In the genomic region with DNA sequence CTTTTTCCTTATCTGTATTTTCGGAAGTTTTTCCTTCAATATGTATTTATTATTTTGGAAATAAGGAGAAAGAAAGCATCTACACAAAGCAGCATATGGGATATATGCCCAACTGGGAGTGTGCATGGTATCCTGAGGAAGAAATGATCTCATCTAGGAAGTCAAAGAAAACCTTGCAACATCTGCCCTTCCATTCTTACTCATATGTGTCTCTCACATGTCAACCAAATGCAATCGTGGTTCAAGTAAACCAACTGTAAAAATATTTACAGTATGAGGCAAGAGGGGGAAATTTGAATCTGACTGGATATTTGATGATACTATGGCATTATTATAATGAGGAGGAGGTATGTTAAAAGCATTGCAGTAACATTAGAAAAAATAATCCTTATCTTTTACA, we compare ENCODE assay signal across 19 cellular contexts. TPM values are rescaled to one million over a fixed set of nuclear protein-coding genes. Genes with fewer than 3 reads are reported as not detected.
DNase-seq lines count a peak whose midpoint lies in the region; ATAC-seq, FAIRE-seq and TF ChIP-seq lines count a peak whose summit lies in the region.
"Had no signal": no experiment of that assay in that cellular context is flagged by ENCODE, and none has a peak within 500 bp of the region (broad histone marks: within the 10 kb centered on the region; RNA-seq: fewer than 3 reads in every experiment).

No MANE protein-coding gene starts in this region.

- H3K4ac ChIP-seq in mesenchymal stem cell (ENCODE audit: low read depth in 1 of 2, low read length in 2 of 2) = no peak overlapping the region

- H3K9ac ChIP-seq in K562 (ENCODE audit: insufficient read depth in 1 of 2, low read depth in 2 of 2, low read length in 2 of 2) = no peak overlapping the region
- no peak overlapping the region for H3K9ac ChIP-seq in mesenchymal stem cell (ENCODE audit: low read length)
- H3K9ac ChIP-seq: KMS-11 had no signal

- no peak for ATAC-seq in K562
- ATAC-seq in HG02678 (IDR thresholded peaks at IDR 0.05; ENCODE audit: unreplicated experiment) = no peak
- ATAC-seq: CD8-positive, alpha-beta T cell; HepG2 had no signal

- no peak for TF ChIP-seq RAD21 in K562 (CRISPR knock-in tag; conservative IDR thresholded peaks at IDR 0.05 in 1 of 2, IDR thresholded peaks at IDR 0.05 in 1 of 2)

- intact Hi-C loops in K562 (cut with micrococcal nuclease) = no loop called here

- no peak overlapping the region for H4K8ac ChIP-seq in mesenchymal stem cell (ENCODE audit: low read length)

- no peak overlapping the region for H2AFZ ChIP-seq in K562 (ENCODE audit: low read depth, low read length)
- no peak overlapping the region for H2AFZ ChIP-seq in mesenchymal stem cell (ENCODE audit: low read depth, low read length)

- no peak overlapping the region for H4K91ac ChIP-seq in mesenchymal stem cell (ENCODE audit: low read length)

- H3K27me3 ChIP-seq in K562 (ENCODE audit: control insufficient read depth in 2 of 2, insufficient read depth in 2 of 2, low read length in 2 of 2) (no peaks in the 10 kb centered on the region), mesenchymal stem cell (ENCODE audit: control insufficient read depth in 1 of 2, insufficient read depth in 1 of 2, low read length in 2 of 2) (peaks cover 37 to 50% of the 10 kb centered on the region in 2 experiments)
- H3K27me3 ChIP-seq: BE2C had no signal

- H3K14ac ChIP-seq in mesenchymal stem cell (ENCODE audit: low read length in 2 of 2) = no peak overlapping the region

- no peak overlapping the region for H3K18ac ChIP-seq in mesenchymal stem cell (ENCODE audit: low read depth in 1 of 2, low read length in 2 of 2)

- no peaks in the 10 kb centered on the region for H3K79me1 ChIP-seq in mesenchymal stem cell (replicated peaks; ENCODE audit: low read length, poor library complexity, severe bottlenecking)

- H3K36me3 ChIP-seq in K562 (ENCODE audit: control insufficient read depth, insufficient read depth, low read length) (no peaks in the 10 kb centered on the region), mesenchymal stem cell (ENCODE audit: control insufficient read depth in 1 of 2, insufficient read depth in 2 of 2, low read depth in 1 of 2, low read length in 2 of 2) (no peaks in the 10 kb centered on the region)
- H3K36me3 ChIP-seq: BE2C, MG63 had no signal

- no TSS peak for BruUV-seq in K562 (replicated peaks; lab: Mats Ljungman, UMichigan)

- H3K4me1 ChIP-seq in K562 (replicated peaks in 1 of 2; ENCODE audit: control insufficient read depth in 2 of 2, insufficient read depth in 2 of 2, low read length in 2 of 2) (peaks cover 14% of the 10 kb centered on the region in 2 experiments; a peak in 4 of 5 replicates), mesenchymal stem cell (ENCODE audit: control insufficient read depth, insufficient read depth, low read depth, low read length) (peaks cover 6% of the 10 kb centered on the region)

- 18% methylated on average over 2 of the region's 2 CpGs for WGBS in K562 (ENCODE audit: insufficient coverage, low coverage, missing lambda C conversion rate)
- WGBS in mesenchymal stem cell = no CpG with 5 or more reads among the region's 2 CpGs

- H3K36me3 Mint-ChIP-seq in immature natural killer cell = no peaks in the 10 kb centered on the region
- H3K36me3 Mint-ChIP-seq: CD8-positive, alpha-beta T cell had no signal

- H3K9me3 ChIP-seq in K562 (replicated peaks; ENCODE audit: control insufficient read depth, insufficient read depth, low read depth, low read length) (no peaks in the 10 kb centered on the region), mesenchymal stem cell (ENCODE audit: control insufficient read depth, low read length) (no peaks in the 10 kb centered on the region)
- H3K9me3 ChIP-seq: BE2C, MG63 had no signal

- H3K9me1 ChIP-seq in K562 (ENCODE audit: control insufficient read depth, insufficient read depth, low read length) = no peaks in the 10 kb centered on the region

- in situ Hi-C loops in K562 (cut with MboI) = no loop called here

- H2BK5ac ChIP-seq in mesenchymal stem cell (ENCODE audit: low read depth, low read length, poor library complexity, severe bottlenecking) = no peak overlapping the region

- no peak overlapping the region for H3K23ac ChIP-seq in mesenchymal stem cell (ENCODE audit: low read length in 2 of 2)

- POLR2A ChIA-PET in K562 (lab: Yijun Ruan, JAX) = no interaction called here

- TF ChIP-seq CTCF in K562 (IDR thresholded peaks at IDR 0.05 in 2 of 3, conservative IDR thresholded peaks at IDR 0.05 in 1 of 3; ENCODE audit: insufficient read depth in 2 of 3, low read depth in 1 of 3, low read length in 3 of 3) = no peak
- no peak for TF ChIP-seq CTCF in GM20000 (IDR thresholded peaks at IDR 0.05; ENCODE audit: extremely low read depth, missing control alignments)

- CTCF ChIA-PET in K562 (lab: Yijun Ruan, JAX; ENCODE audit: low intra/inter-chr PET ratio) = no interaction called here

- H3K4me1 Mint-ChIP-seq in immature natural killer cell = peaks cover 0 to 2% of the 10 kb centered on the region in 2 donors

- no peak overlapping the region for H2BK15ac ChIP-seq in mesenchymal stem cell (ENCODE audit: low read depth, poor library complexity, severe bottlenecking)

- H3K27ac ChIP-seq in K562 (ENCODE audit: extremely low read depth, low read depth, low read length) (no peak overlapping the region), mesenchymal stem cell (ENCODE audit: low read length, poor library complexity, severe bottlenecking) (no peak overlapping the region)
- H3K27ac ChIP-seq: KMS-11 had no signal

- H3K4me3 ChIP-seq in K562 = no peak overlapping the region
- no peak overlapping the region for H3K4me3 ChIP-seq in mesenchymal stem cell (ENCODE audit: insufficient read depth in 1 of 2, low read depth in 1 of 2, low read length in 2 of 2)
- H3K4me3 ChIP-seq: MG63 had no signal

- no peaks in the 10 kb centered on the region; the same call in 2 of the 3 replicates for H3K79me2 ChIP-seq in K562 (ENCODE audit: control insufficient read depth, insufficient read depth, low read length)

- FAIRE-seq in K562 (lab: Jason Lieb, UNC) = no peak
- FAIRE-seq: G401.6, HepG2 had no signal

- H3K4me3 Mint-ChIP-seq in immature natural killer cell = no peak overlapping the region
- H3K4me3 Mint-ChIP-seq: CD8-positive, alpha-beta T cell had no signal

- H3K9me3 Mint-ChIP-seq in immature natural killer cell = peaks cover 0 to 2% (median 0%) of the 10 kb centered on the region in 6 donors
- H3K9me3 Mint-ChIP-seq: CD8-positive, alpha-beta T cell had no signal

- H2AK5ac ChIP-seq in mesenchymal stem cell (ENCODE audit: low read length, severe bottlenecking) = no peak overlapping the region

- no peak for TF ChIP-seq EP300 in K562 (IDR thresholded peaks at IDR 0.05; ENCODE audit: low read length)

- H2BK120ac ChIP-seq in mesenchymal stem cell (ENCODE audit: low read depth, low read length) = no peak overlapping the region

- H4K20me1 ChIP-seq in K562 (replicated peaks; ENCODE audit: control insufficient read depth, insufficient read depth, low read length) = no peaks in the 10 kb centered on the region

- DNase-seq in HCEC 1CT (peak; percentile 83), MV-4-11 (lab: John Stamatoyannopoulos, UW) (peak; percentile 60), K562 (ENCODE audit: extremely low read depth in 1 of 4, low spot score in 3 of 4) (no peak), mesenchymal stem cell (peak; percentile 7), GM20000 (ENCODE audit: low spot score) (no peak), immature natural killer cell (no peak)
- DNase-seq: BE2C; CD8-positive, alpha-beta T cell; DMS79 treated with DMSO at 0.1 percent for 48 hours; GOT3; MG63; NCI-H187 treated with DMSO at 0.1 percent for 48 hours; NCI-H446 treated with DMSO at 0.1 percent for 48 hours; NCI-H774; SW 1271 had no signal

- H2BK12ac ChIP-seq in mesenchymal stem cell (ENCODE audit: low read length in 2 of 2) = no peak overlapping the region

- H3K27me3 Mint-ChIP-seq in immature natural killer cell (ENCODE audit: low read depth in 3 of 3) = peaks cover 10 to 12% (median 11%) of the 10 kb centered on the region in 3 donors

- H3K4me2 ChIP-seq in K562 (ENCODE audit: insufficient read depth, low read length) (no peak overlapping the region), mesenchymal stem cell (ENCODE audit: low read length, poor library complexity, severe bottlenecking) (no peak overlapping the region)
- H3K4me2 ChIP-seq: KMS-11 had no signal

- H3K27ac Mint-ChIP-seq in immature natural killer cell = no peak overlapping the region
- H3K27ac Mint-ChIP-seq: CD8-positive, alpha-beta T cell had no signal

- TF ChIP-seq POLR2A in K562 (conservative IDR thresholded peaks at IDR 0.05) = no peak

RNA-seq across cellular contexts. Expression of a gene that starts 3.2 kb away (rescaled TPM):
- total RNA-seq in K562 (2011; cell fraction: chromatin; rRNA removed; ENCODE audit: low replicate concordance) = 8.5 and 27.4 TPM in 2 replicates
- total RNA-seq in K562 (2011; cell fraction: nucleolus; rRNA removed) = 9.9 and 11.3 TPM in 2 replicates
- 19.9 and 30.9 TPM in 2 replicates for total RNA-seq in K562 (2011; cell fraction: nucleoplasm; rRNA removed)
- total RNA-seq in K562 (2014; rRNA removed) (14.9 and 17.4 TPM in 2 replicates), K562 (2014; rRNA removed; fragmentation: Illumina TruSeq; extraction: Trizol) (32.2 and 42.1 TPM in 2 replicates), K562 (2015; rRNA removed; fragmentation: Illumina TruSeq; extraction: Trizol) (41.5 and 43.8 TPM in 2 replicates), K562 (2021) (19.5 and 21.0 TPM in 2 replicates)
- polyA plus RNA-seq in K562 (2011; rRNA removed) (4.2 and 22.7 TPM in 2 replicates), K562 (2014; fragmentation: Illumina TruSeq; extraction: Trizol) (23.3 and 28.5 TPM in 2 replicates), K562 (2014; fragmentation: Nextera tagmentation; extraction: Ambion mirVana) (10 to 100 TPM; 13.0 to 17.8 TPM), K562 (2014; rRNA removed) (11.3 and 14.1 TPM in 2 replicates), immature natural killer cell (not detected)
- polyA plus RNA-seq in K562 (2011; cell fraction: cytosol; rRNA removed) = 2.1 and 3.3 TPM in 2 replicates
- polyA plus RNA-seq in K562 (2011; cell fraction: nucleus; rRNA removed) = 1.4 and 4.3 TPM in 2 replicates
- polyA plus RNA-seq in K562 (2012) = 22.5 and 23.7 TPM in 2 replicates
- 11.9 and 42.1 TPM in 2 replicates for polyA minus RNA-seq in K562 (2011; rRNA and poly(A)+ RNA removed)
- polyA minus RNA-seq in K562 (2011; cell fraction: cytosol; rRNA and poly(A)+ RNA removed) = 4.8 and 22.5 TPM in 2 replicates
- 3.0 and 5.7 TPM in 2 replicates for polyA minus RNA-seq in K562 (2011; cell fraction: nucleus; rRNA and poly(A)+ RNA removed)
- polyA plus RNA-seq in mesenchymal stem cell (2013, experiment 1 of 2) = 0.01 TPM
- 0.03 TPM for polyA plus RNA-seq in mesenchymal stem cell (2013, experiment 2 of 2)
- total RNA-seq: CD8-positive, alpha-beta T cell; HepG2 had no signal
- polyA plus RNA-seq: HepG2 had no signal

RNA-seq across cellular contexts. Expression of a gene that starts 55.5 kb away (rescaled TPM):
- 77.2 and 279 TPM in 2 replicates for total RNA-seq in K562 (2011; cell fraction: chromatin; rRNA removed; ENCODE audit: low replicate concordance)
- total RNA-seq in K562 (2011; cell fraction: nucleolus; rRNA removed) = 32.7 and 55.5 TPM in 2 replicates
- 96.4 and 108 TPM in 2 replicates for total RNA-seq in K562 (2011; cell fraction: nucleoplasm; rRNA removed)
- total RNA-seq in K562 (2014; rRNA removed) (19.1 and 21.4 TPM in 2 replicates), K562 (2014; rRNA removed; fragmentation: Illumina TruSeq; extraction: Trizol) (47.7 and 51.7 TPM in 2 replicates), K562 (2015; rRNA removed; fragmentation: Illumina TruSeq; extraction: Trizol) (46.6 and 52.6 TPM in 2 replicates), K562 (2021) (27.2 and 30.7 TPM in 2 replicates)
- polyA plus RNA-seq in K562 (2011; rRNA removed) (29.1 and 57.7 TPM in 2 replicates), K562 (2014; fragmentation: Illumina TruSeq; extraction: Trizol) (36.6 and 43.6 TPM in 2 replicates), K562 (2014; fragmentation: Nextera tagmentation; extraction: Ambion mirVana) (10 to 100 TPM in 1 of 2 experiments, 1 to 10 TPM in 1; 9.3 to 16.2 TPM), K562 (2014; rRNA removed) (25.2 and 26.8 TPM in 2 replicates), immature natural killer cell (under 1 TPM in 2 of 3 donors, not detected in 1; 0.06 to 0.47 TPM)
- polyA plus RNA-seq in K562 (2011; cell fraction: cytosol; rRNA removed) = 10.3 and 11.5 TPM in 2 replicates
- polyA plus RNA-seq in K562 (2011; cell fraction: nucleus; rRNA removed) = 89.0 and 105 TPM in 2 replicates
- polyA plus RNA-seq in K562 (2012) = 33.2 and 71.4 TPM in 2 replicates
- 39.8 and 45.9 TPM in 2 replicates for polyA minus RNA-seq in K562 (2011; rRNA and poly(A)+ RNA removed)
- 8.6 and 15.8 TPM in 2 replicates for polyA minus RNA-seq in K562 (2011; cell fraction: cytosol; rRNA and poly(A)+ RNA removed)
- 45.1 and 48.7 TPM in 2 replicates for polyA minus RNA-seq in K562 (2011; cell fraction: nucleus; rRNA and poly(A)+ RNA removed)
- polyA plus RNA-seq in mesenchymal stem cell (2013, experiment 1 of 2) = 15.0 TPM
- 15.3 TPM for polyA plus RNA-seq in mesenchymal stem cell (2013, experiment 2 of 2)

RNA-seq across cellular contexts. Expression of a gene that starts 59.4 kb away (rescaled TPM):
- total RNA-seq in K562 (2011; cell fraction: chromatin; rRNA removed; ENCODE audit: low replicate concordance) = 2.4 and 7.0 TPM in 2 replicates
- 2.8 and 3.2 TPM in 2 replicates for total RNA-seq in K562 (2011; cell fraction: nucleolus; rRNA removed)
- 3.1 and 5.4 TPM in 2 replicates for total RNA-seq in K562 (2011; cell fraction: nucleoplasm; rRNA removed)
- 8.8 and 10.9 TPM in 2 replicates for total RNA-seq in K562 (2014; rRNA removed)
- 13.6 and 14.2 TPM in 2 replicates for total RNA-seq in K562 (2014; rRNA removed; fragmentation: Illumina TruSeq; extraction: Trizol)
- 11.2 and 11.3 TPM in 2 replicates for total RNA-seq in K562 (2015; rRNA removed; fragmentation: Illumina TruSeq; extraction: Trizol)
- total RNA-seq in K562 (2021) = 9.7 and 10.3 TPM in 2 replicates
- 11.3 and 30.3 TPM in 2 replicates for polyA plus RNA-seq in K562 (2011; rRNA removed)
- polyA plus RNA-seq in K562 (2011; cell fraction: cytosol; rRNA removed) = 6.9 and 16.4 TPM in 2 replicates
- 4.8 and 5.0 TPM in 2 replicates for polyA plus RNA-seq in K562 (2011; cell fraction: nucleus; rRNA removed)
- 11.4 and 11.6 TPM in 2 replicates for polyA plus RNA-seq in K562 (2012)
- 7.9 and 9.5 TPM in 2 replicates for polyA plus RNA-seq in K562 (2014; fragmentation: Illumina TruSeq; extraction: Trizol)
- 1 to 10 TPM; 4.3 to 4.8 TPM for polyA plus RNA-seq in K562 (2014; fragmentation: Nextera tagmentation; extraction: Ambion mirVana)
- polyA plus RNA-seq in K562 (2014; rRNA removed) = 9.8 and 10.7 TPM in 2 replicates
- polyA minus RNA-seq in K562 (2011; rRNA and poly(A)+ RNA removed) = 4.8 and 8.9 TPM in 2 replicates
- polyA minus RNA-seq in K562 (2011; cell fraction: cytosol; rRNA and poly(A)+ RNA removed) = 2.9 and 6.2 TPM in 2 replicates
- 2.0 and 3.6 TPM in 2 replicates for polyA minus RNA-seq in K562 (2011; cell fraction: nucleus; rRNA and poly(A)+ RNA removed)
- 6.6 TPM for polyA plus RNA-seq in mesenchymal stem cell (2013, experiment 1 of 2)
- 8.1 TPM for polyA plus RNA-seq in mesenchymal stem cell (2013, experiment 2 of 2)
- polyA plus RNA-seq in immature natural killer cell = 10 to 100 TPM; 24.9 to 36.2 (median 33.6) TPM

Comparison
In these comparisons a context has a peak if more than half of its experiments do, and no peak if none do; other contexts are left out.
1. DNase-seq: peak in HCEC 1CT (single experiment), MV-4-11 (single experiment) and mesenchymal stem cell (single experiment); none in K562 (0 of 4), GM20000 (single experiment) and immature natural killer cell (0 of 3).
2. RNA of a gene that starts 55.5 kb away (polyA plus RNA-seq): 9.3 to 105 TPM in K562; 0.06 to 0.47 TPM in immature natural killer cell; every median in the first group is over 4 times any median in the second.